In the genomic region with DNA sequence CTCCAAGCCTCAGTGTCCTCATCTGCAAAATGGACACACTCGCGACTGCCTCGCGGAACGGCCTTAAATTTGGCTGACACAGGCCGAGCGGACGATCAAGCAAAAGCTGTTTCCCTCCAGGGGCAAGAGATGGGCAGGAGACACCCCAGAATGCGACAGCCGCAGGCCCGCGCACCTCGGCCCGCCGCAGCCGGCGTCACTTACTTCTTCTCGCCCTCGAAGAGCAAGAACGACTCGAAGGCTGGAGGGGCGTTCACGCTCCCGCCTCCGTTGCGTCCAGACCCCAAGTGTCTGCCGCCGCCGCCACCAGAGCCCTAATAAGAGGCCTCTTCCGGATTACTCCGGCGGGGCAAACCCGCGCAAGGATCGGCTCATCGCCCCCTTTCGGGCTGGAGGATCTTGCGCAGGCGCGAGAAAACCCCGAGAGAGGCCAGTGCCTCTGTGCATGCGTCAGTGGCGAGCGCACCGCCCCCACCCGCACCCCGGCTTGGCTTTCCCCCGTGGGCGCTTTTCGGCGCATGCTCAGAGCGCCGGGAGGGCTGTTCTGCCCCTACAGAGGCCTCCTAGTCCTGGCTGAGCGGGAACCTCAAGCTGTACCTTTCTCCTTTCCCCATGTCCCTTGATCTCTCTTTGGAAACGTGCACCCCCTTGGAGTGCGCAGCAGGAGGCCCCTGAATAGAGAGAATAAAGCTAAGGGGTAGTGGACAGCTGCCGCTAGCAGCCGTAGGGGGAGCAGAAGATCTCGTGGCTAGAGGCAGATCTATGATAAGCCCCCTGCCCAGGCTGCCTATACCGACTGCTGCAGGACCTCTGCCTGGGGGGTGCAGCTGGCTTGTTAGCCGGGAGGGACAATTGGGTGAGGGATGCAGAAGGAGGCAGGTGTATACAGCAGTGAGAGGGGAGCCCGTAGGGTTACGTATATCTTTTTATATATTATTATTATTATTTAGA, we compare ENCODE assay signal across 8 cellular contexts. TPM values are rescaled to one million over a fixed set of nuclear protein-coding genes. Genes with fewer than 3 reads are reported as not detected.
DNase-seq lines count a peak whose midpoint lies in the region; ATAC-seq and TF ChIP-seq lines count a peak whose summit lies in the region.
"Not testable (repeated sequence)": the region's sequence is repeated elsewhere in the genome, so short reads cannot be mapped to it uniquely, and the experiment has no call there.

No MANE protein-coding gene starts in this region.

- H3K27me3 ChIP-seq in BJ (ENCODE audit: control insufficient read depth, insufficient read depth, low read length); kidney epithelial cell (ENCODE audit: control insufficient read depth, insufficient read depth, low read length): not testable (repeated sequence)

- POLR2A ChIA-PET in BJ (lab: Charles Lee) = not testable (repeated sequence)

- peak overlapping the region; percentile 77 for H3K4me3 ChIP-seq in BJ (ENCODE audit: low read depth, low read length)
- H3K4me3 ChIP-seq in kidney epithelial cell (ENCODE audit: low read depth, low read length) = peak overlapping the region; percentile 62

- TF ChIP-seq POLR2A in GM19193 (IDR thresholded peaks at IDR 0.05; ENCODE audit: extremely low read depth, insufficient read depth, insufficient read length) = peak; percentile 63

- TF ChIP-seq CTCF in BJ (IDR thresholded peaks at IDR 0.05; ENCODE audit: insufficient read depth, low read depth, low read length) = peak; percentile 72
- peak; percentile 69 for TF ChIP-seq CTCF in kidney epithelial cell (IDR thresholded peaks at IDR 0.05; ENCODE audit: insufficient read depth, low read length, poor library complexity, severe bottlenecking)

- peak; percentile 91 for ATAC-seq in HG03378 (IDR thresholded peaks at IDR 0.05; ENCODE audit: unreplicated experiment)

- H3K36me3 ChIP-seq in BJ (ENCODE audit: control insufficient read depth, insufficient read depth, low read length); kidney epithelial cell (ENCODE audit: control insufficient read depth, insufficient read depth, low read length): not testable (repeated sequence)

- CTCF ChIA-PET in BJ (lab: Yijun Ruan, JAX) = interaction anchor here (0.8 to 1.8 kb wide), 5 partner anchors 28 to 225 kb away, joined by 3 to 8 read pairs (median 4); no protein-coding TSS in a partner anchor

- peak; percentile 64 for DNase-seq in BJ (ENCODE audit: low read depth)
- peak; percentile 96 to 99 for DNase-seq in NCI-H446 (lab: John Stamatoyannopoulos, UW)
- peak; percentile 99 for DNase-seq in activated CD4-positive, CD25-positive, alpha-beta regulatory T cell treated with anti-CD3 and anti-CD28 coated beads, Interleukin-2, amount 50 U/mL, for 72 hours
- peak; percentile 97 for DNase-seq in cerebellum (ENCODE audit: low spot score)
- peak; percentile 56 for DNase-seq in kidney epithelial cell (ENCODE audit: low read depth)
- peak; percentile 99 for DNase-seq in stimulated activated CD4-positive, alpha-beta T cell treated with anti-CD3 and anti-CD28 coated beads, Interleukin-15, amount 100 ng/mL, for 24 hours

RNA-seq across cellular contexts. Expression of gene SPDYE1, which starts 21.4 kb away (rescaled TPM):
- not detected in 2 replicates for polyA plus RNA-seq in BJ (2011; rRNA removed)
- polyA minus RNA-seq in BJ (2011; rRNA and poly(A)+ RNA removed) = not detected in 2 replicates
- total RNA-seq in cerebellum (0.09 TPM), kidney epithelial cell (not detected in 2 replicates)

RNA-seq across cellular contexts. Expression of gene DBNL, which starts 25.4 kb away (rescaled TPM):
- polyA plus RNA-seq in BJ (2011; rRNA removed) = 88.1 and 140 TPM in 2 replicates
- polyA minus RNA-seq in BJ (2011; rRNA and poly(A)+ RNA removed) = 84.1 and 119 TPM in 2 replicates
- total RNA-seq in cerebellum = 46.8 TPM
- 120 and 121 TPM in 2 replicates for total RNA-seq in kidney epithelial cell

RNA-seq across cellular contexts. Expression of gene PGAM2, which starts 46.2 kb away (rescaled TPM):
- 0.16 TPM in 1 of 2 replicates, not detected in the other for polyA plus RNA-seq in BJ (2011; rRNA removed)
- polyA minus RNA-seq in BJ (2011; rRNA and poly(A)+ RNA removed) = 0.57 TPM in 1 of 2 replicates, not detected in the other
- total RNA-seq in cerebellum = 13.0 TPM
- total RNA-seq in kidney epithelial cell = not detected in 2 replicates

Comparison
In these comparisons a context has a peak if more than half of its experiments do, and no peak if none do; other contexts are left out.
1. Peak in every context shown above with its lines: DNase-seq, ATAC-seq and H3K4me3 ChIP-seq.
2. RNA of gene PGAM2, which starts 46.2 kb away (total RNA-seq): 13.0 TPM in cerebellum (single experiment); not detected in kidney epithelial cell; every median in the first group is over 10 times any median in the second.